Comparison of ENCODE assay signal across 18 cellular contexts in genomic region chr4:142248946-142249345, GRCh38.
DNase-seq lines count a peak whose midpoint lies in the region; ATAC-seq, FAIRE-seq and TF ChIP-seq lines count a peak whose summit lies in the region.
"Had no signal": no experiment of that assay in that cellular context is flagged by ENCODE, and none has a peak within 500 bp of the region (broad histone marks: within the 10 kb centered on the region; RNA-seq: fewer than 3 reads in every experiment).

No MANE protein-coding gene starts in this region.

- H2BK5ac ChIP-seq in IMR-90 (ENCODE audit: low read depth, low read length, poor library complexity, severe bottlenecking): peak overlapping the region; percentile 99

- peaks cover 8% of the 10 kb centered on the region for H3K9me1 ChIP-seq in IMR-90 (ENCODE audit: insufficient read depth, low read length)

- no peak overlapping the region for H2AK5ac ChIP-seq in IMR-90 (ENCODE audit: low read depth, low read length)

- peaks cover 47% of the 10 kb centered on the region for H3K36me3 Mint-ChIP-seq in activated naive CD4-positive, alpha-beta T cell treated with anti-CD3 and anti-CD28 coated beads, Interleukin-2, amount 10 ng/mL, durations not matched to agents 7 days and 5 days
- H3K36me3 Mint-ChIP-seq in activated CD8-positive, alpha-beta memory T cell treated with anti-CD3 and anti-CD28 coated beads, Interleukin-2, amount 10 ng/mL, durations not matched to agents 7 days and 5 days: peaks cover 24% of the 10 kb centered on the region
- H3K36me3 Mint-ChIP-seq: natural killer cell had no signal

- no peak for TF ChIP-seq CTCF in AG09319 (IDR thresholded peaks at IDR 0.05; ENCODE audit: low read depth, low read length)
- no peak for TF ChIP-seq CTCF in IMR-90 (conservative IDR thresholded peaks at IDR 0.05; ENCODE audit: low read depth, low read length)
- TF ChIP-seq CTCF in bronchial epithelial cell (IDR thresholded peaks at IDR 0.05; ENCODE audit: insufficient read depth, low read length, severe bottlenecking): no peak

- POLR2A ChIA-PET in IMR-90 (lab: Charles Lee; ENCODE audit: unreplicated experiment): no interaction called here

- H3K4me1 Mint-ChIP-seq in activated naive CD4-positive, alpha-beta T cell treated with anti-CD3 and anti-CD28 coated beads, Interleukin-2, amount 10 ng/mL, durations not matched to agents 7 days and 5 days: no peaks in the 10 kb centered on the region
- no peaks in the 10 kb centered on the region for H3K4me1 Mint-ChIP-seq in activated CD8-positive, alpha-beta memory T cell treated with anti-CD3 and anti-CD28 coated beads, Interleukin-2, amount 10 ng/mL, durations not matched to agents 7 days and 5 days
- H3K4me1 Mint-ChIP-seq: natural killer cell had no signal

- H3K23ac ChIP-seq in IMR-90 (ENCODE audit: low read depth, low read length): no peak overlapping the region

- H2AFZ ChIP-seq in IMR-90 (replicated peaks; ENCODE audit: low read length, poor library complexity) (no peak overlapping the region), Karpas-422 (ENCODE audit: low read length) (no peak overlapping the region)
- H2AFZ ChIP-seq: PC-9 had no signal

- H3K4me2 ChIP-seq in IMR-90 (ENCODE audit: low read depth, low read length): peak overlapping the region; percentile 25; the same call in 1 of the 2 replicates
- no peak overlapping the region for H3K4me2 ChIP-seq in Karpas-422 (ENCODE audit: low read depth, low read length, poor library complexity, severe bottlenecking)
- H3K4me2 ChIP-seq: PC-9 had no signal

- H3K56ac ChIP-seq in IMR-90 (ENCODE audit: extremely low read depth, insufficient read depth, low read length): no peak overlapping the region

- no peak overlapping the region for H4K91ac ChIP-seq in IMR-90 (ENCODE audit: insufficient read depth, low read depth, low read length)

- no CpG with 5 or more reads among the region's 1 CpG for WGBS in IMR-90 (ENCODE audit: extremely low coverage in 2 of 2, insufficient read length in 1 of 2), 2 experiments

- no TSS peak for BruUV-seq in IMR-90 (replicated peaks; lab: Mats Ljungman, UMichigan)

- no peak overlapping the region for H4K5ac ChIP-seq in IMR-90 (ENCODE audit: low read depth, low read length)

- peaks cover 6% of the 10 kb centered on the region for H3K4me1 ChIP-seq in IMR-90 (ENCODE audit: control insufficient read depth, insufficient read depth, low read length)
- H3K4me1 ChIP-seq in Karpas-422 (ENCODE audit: low read length): no peaks in the 10 kb centered on the region
- H3K4me1 ChIP-seq: BE2C had no signal

- H3K4ac ChIP-seq in IMR-90 (ENCODE audit: low read depth, low read length): no peak overlapping the region

- no peaks in the 10 kb centered on the region for H4K20me1 ChIP-seq in IMR-90 (ENCODE audit: insufficient read depth, low read length)
- no peaks in the 10 kb centered on the region for H4K20me1 ChIP-seq in Karpas-422 (ENCODE audit: insufficient read depth, low read depth, low read length)

- H3K27me3 Mint-ChIP-seq in activated naive CD4-positive, alpha-beta T cell treated with anti-CD3 and anti-CD28 coated beads, Interleukin-2, amount 10 ng/mL, durations not matched to agents 7 days and 5 days: no peaks in the 10 kb centered on the region
- H3K27me3 Mint-ChIP-seq in activated CD8-positive, alpha-beta memory T cell treated with anti-CD3 and anti-CD28 coated beads, Interleukin-2, amount 10 ng/mL, durations not matched to agents 7 days and 5 days: no peaks in the 10 kb centered on the region
- H3K27me3 Mint-ChIP-seq: activated naive CD8-positive, alpha-beta T cell treated with anti-CD3 and anti-CD28 coated beads, Interleukin-2, amount 10 ng/mL, durations not matched to agents 7 days and 5 days had no signal

- dilution Hi-C loops in IMR-90 (cut with HindIII; ENCODE audit: low sequenced_read_pairs, unreplicated experiment): no loop called here

- H2BK20ac ChIP-seq in IMR-90 (ENCODE audit: low read depth, low read length): no peak overlapping the region

- CTCF ChIA-PET in IMR-90 (lab: Yijun Ruan, JAX): no interaction called here
- CTCF ChIA-PET in activated naive CD4-positive, alpha-beta T cell treated with anti-CD3 and anti-CD28 coated beads, Interleukin-2, amount 10 ng/mL, durations not matched to agents 7 days and 5 days (lab: Charles Lee): no interaction called here
- CTCF ChIA-PET in activated CD8-positive, alpha-beta memory T cell treated with anti-CD3 and anti-CD28 coated beads, Interleukin-2, amount 10 ng/mL, durations not matched to agents 7 days and 5 days (lab: Charles Lee): no interaction called here

- H3K79me1 ChIP-seq in IMR-90 (ENCODE audit: low read depth in 1 of 2, low read length in 2 of 2): no peaks in the 10 kb centered on the region

- in situ Hi-C loops in IMR-90 (cut with MboI; ENCODE audit: low sequenced_read_pairs): no loop called here

- H3K14ac ChIP-seq in IMR-90 (replicated peaks; ENCODE audit: low read depth, low read length): no peak overlapping the region; the same call in 1 of the 2 replicates

- no peak for TF ChIP-seq POLR2A in IMR-90 (IDR thresholded peaks at IDR 0.05; ENCODE audit: low read depth, low read length)

- peak; percentile 19 for DNase-seq in AG09319 (ENCODE audit: extremely low read depth, low read depth)
- DNase-seq in IMR-90: peak; percentile 93
- peak; percentile 81 for DNase-seq in bronchial epithelial cell (ENCODE audit: low read depth)
- peak; percentile 73 for DNase-seq in hepatic stellate cell (ENCODE audit: low spot score)
- no peak for DNase-seq in activated naive CD4-positive, alpha-beta T cell treated with anti-CD3 and anti-CD28 coated beads, Interleukin-2, amount 10 ng/mL, durations not matched to agents 7 days and 5 days
- DNase-seq in Karpas-422: no peak
- no peak for DNase-seq in activated CD8-positive, alpha-beta memory T cell treated with anti-CD3 and anti-CD28 coated beads, Interleukin-2, amount 10 ng/mL, durations not matched to agents 7 days and 5 days
- DNase-seq: activated CD4-positive, alpha-beta T cell treated with anti-CD3 and anti-CD28 coated beads, Interleukin-2, amount 50 U/mL, for 1 hour; activated naive CD8-positive, alpha-beta T cell treated with anti-CD3 and anti-CD28 coated beads, Interleukin-2, amount 10 ng/mL, durations not matched to agents 7 days and 5 days; BE2C; head of caudate nucleus; natural killer cell; NCI-H1048; NCI-H748 treated with DMSO at 0.1 percent for 48 hours; PC-9 had no signal

- H2BK15ac ChIP-seq in IMR-90 (ENCODE audit: low read depth, low read length): no peak overlapping the region

- no peaks in the 10 kb centered on the region for H3K9me3 Mint-ChIP-seq in activated naive CD4-positive, alpha-beta T cell treated with anti-CD3 and anti-CD28 coated beads, Interleukin-2, amount 10 ng/mL, durations not matched to agents 7 days and 5 days
- H3K9me3 Mint-ChIP-seq in activated CD8-positive, alpha-beta memory T cell treated with anti-CD3 and anti-CD28 coated beads, Interleukin-2, amount 10 ng/mL, durations not matched to agents 7 days and 5 days (ENCODE audit: low read depth): no peaks in the 10 kb centered on the region

- H3K27ac ChIP-seq in IMR-90 (ENCODE audit: insufficient read depth, low read length) (peak overlapping the region; percentile 90; the same call in 1 of the 2 replicates), Karpas-422 (ENCODE audit: low read length) (no peak overlapping the region)
- H3K27ac ChIP-seq: PC-9 had no signal

- 0 out of 2 replicates have a peak, but pooled peaks have one; percentile 17 for TF ChIP-seq RAD21 in IMR-90 (IDR thresholded peaks at IDR 0.05; ENCODE audit: low read length)

- ATAC-seq in IMR-90 (ENCODE audit: low read depth) (peak; percentile 99), HG03159 (IDR thresholded peaks at IDR 0.05; ENCODE audit: unreplicated experiment) (no peak)
- no peak for ATAC-seq in activated CD8-positive, alpha-beta memory T cell treated with anti-CD3 and anti-CD28 coated beads, Interleukin-2, amount 10 ng/mL, durations not matched to agents 7 days and 5 days
- ATAC-seq: HCT116, natural killer cell had no signal

- H3K36me3 ChIP-seq in IMR-90 (ENCODE audit: control insufficient read depth, insufficient read depth, low read length): no peaks in the 10 kb centered on the region
- no peaks in the 10 kb centered on the region for H3K36me3 ChIP-seq in bronchial epithelial cell (ENCODE audit: control insufficient read depth, insufficient read depth, low read length)
- H3K36me3 ChIP-seq in Karpas-422 (ENCODE audit: insufficient read depth, low read length): no peaks in the 10 kb centered on the region
- H3K36me3 ChIP-seq: BE2C had no signal

- no peaks in the 10 kb centered on the region for H3K27me3 ChIP-seq in IMR-90 (ENCODE audit: control insufficient read depth, insufficient read depth, low read length)
- H3K27me3 ChIP-seq in bronchial epithelial cell (ENCODE audit: control insufficient read depth, insufficient read depth, low read length): no peaks in the 10 kb centered on the region
- no peaks in the 10 kb centered on the region for H3K27me3 ChIP-seq in Karpas-422 (ENCODE audit: low read length)
- H3K27me3 ChIP-seq: BE2C had no signal

- H3K27ac Mint-ChIP-seq in activated naive CD4-positive, alpha-beta T cell treated with anti-CD3 and anti-CD28 coated beads, Interleukin-2, amount 10 ng/mL, durations not matched to agents 7 days and 5 days: no peak overlapping the region
- H3K27ac Mint-ChIP-seq in activated CD8-positive, alpha-beta memory T cell treated with anti-CD3 and anti-CD28 coated beads, Interleukin-2, amount 10 ng/mL, durations not matched to agents 7 days and 5 days: no peak overlapping the region
- H3K27ac Mint-ChIP-seq: activated naive CD8-positive, alpha-beta T cell treated with anti-CD3 and anti-CD28 coated beads, Interleukin-2, amount 10 ng/mL, durations not matched to agents 7 days and 5 days; natural killer cell had no signal

- H3K4me3 ChIP-seq in IMR-90 (ENCODE audit: insufficient read depth, low read depth, low read length) (no peak overlapping the region), bronchial epithelial cell (ENCODE audit: low read depth, low read length) (no peak overlapping the region), Karpas-422 (ENCODE audit: low read length) (no peak overlapping the region)
- H3K4me3 ChIP-seq: PC-9 had no signal

- H2AK9ac ChIP-seq in IMR-90 (replicated peaks; ENCODE audit: low read depth, low read length, poor library complexity): no peak overlapping the region

- no peaks in the 10 kb centered on the region for H3K79me2 ChIP-seq in Karpas-422 (ENCODE audit: low read length)

- H2BK120ac ChIP-seq in IMR-90 (ENCODE audit: low read depth, low read length): peak overlapping the region; percentile 100

- no peak for FAIRE-seq in bronchial epithelial cell (lab: Jason Lieb, UNC)
- FAIRE-seq: endometrium had no signal

- intact Hi-C loops in IMR-90 (cut with micrococcal nuclease): no loop called here

- no peaks in the 10 kb centered on the region for H3K9me2 ChIP-seq in Karpas-422 (replicated peaks; ENCODE audit: insufficient read depth, low read length)

- no peak overlapping the region for H3K4me3 Mint-ChIP-seq in activated naive CD4-positive, alpha-beta T cell treated with anti-CD3 and anti-CD28 coated beads, Interleukin-2, amount 10 ng/mL, durations not matched to agents 7 days and 5 days
- H3K4me3 Mint-ChIP-seq in activated CD8-positive, alpha-beta memory T cell treated with anti-CD3 and anti-CD28 coated beads, Interleukin-2, amount 10 ng/mL, durations not matched to agents 7 days and 5 days: no peak overlapping the region
- H3K4me3 Mint-ChIP-seq: activated naive CD8-positive, alpha-beta T cell treated with anti-CD3 and anti-CD28 coated beads, Interleukin-2, amount 10 ng/mL, durations not matched to agents 7 days and 5 days; natural killer cell had no signal

- no peaks in the 10 kb centered on the region for H3K9me3 ChIP-seq in IMR-90 (ENCODE audit: control insufficient read depth, insufficient read depth, low read length)
- H3K9me3 ChIP-seq in Karpas-422 (ENCODE audit: low read length): peaks cover 4% of the 10 kb centered on the region
- H3K9me3 ChIP-seq: BE2C had no signal

- no peak overlapping the region for H3K9ac ChIP-seq in IMR-90 (ENCODE audit: low read depth, low read length)
- H3K9ac ChIP-seq in Karpas-422 (ENCODE audit: low read length): no peak overlapping the region

- H4K8ac ChIP-seq in IMR-90 (ENCODE audit: low read depth in 2 of 2, low read length in 2 of 2): peak overlapping the region; percentile 51 to 69; a peak in 2 of 4 replicates

- H3K18ac ChIP-seq in IMR-90 (ENCODE audit: low read depth, low read length): 0 out of 2 replicates have a peak overlapping the region, but pooled peaks have one; percentile 2

Comparison
In these comparisons a context has a peak if more than half of its experiments do, and no peak if none do; other contexts are left out.
1. DNase-seq: peak in AG09319 (single experiment), IMR-90 (single experiment), bronchial epithelial cell (single experiment) and hepatic stellate cell (single experiment); none in activated naive CD4-positive, alpha-beta T cell treated with anti-CD3 and anti-CD28 coated beads, Interleukin-2, amount 10 ng/mL, durations not matched to agents 7 days and 5 days (single experiment), Karpas-422 (single experiment) and activated CD8-positive, alpha-beta memory T cell treated with anti-CD3 and anti-CD28 coated beads, Interleukin-2, amount 10 ng/mL, durations not matched to agents 7 days and 5 days (single experiment).